ENCODE assay signal across 8 cellular contexts in genomic region chr11:104609297-104609696, GRCh38.
A peak's percentile ranks its signal among the peaks of the same experiment; 100 is the strongest.
DNase-seq lines count a peak whose midpoint lies in the region; ATAC-seq, FAIRE-seq and TF ChIP-seq lines count a peak whose summit lies in the region.

No MANE protein-coding gene starts in this region.

- POLR2A ChIA-PET in CD4-positive, alpha-beta memory T cell (lab: Charles Lee; ENCODE audit: partially characterized antibody), result interaction anchor here (0.9 to 2.1 kb wide), 4 partner anchors 15 to 308 kb away, joined by 3 to 5 read pairs (median 4); no protein-coding TSS in a partner anchor

- peak; percentile 37 to 62 (median 56) for DNase-seq in CD4-positive, alpha-beta memory T cell
- DNase-seq in GM19239 (ENCODE audit: insufficient read length, low spot score), result peak; percentile 20
- DNase-seq in NOMO-1 (lab: John Stamatoyannopoulos, UW; ENCODE audit: unreplicated experiment in 2 of 2), result peak; percentile 21 to 55
- DNase-seq in pancreas, result peak in 3 of 6 donors; percentile 6 to 17 (median 17)
- no peak for DNase-seq in NCI-H1436 treated with DMSO at 0.1 percent for 48 hours (lab: John Stamatoyannopoulos, UW)

- H3K36me3 ChIP-seq in CD4-positive, alpha-beta memory T cell (ENCODE audit: insufficient read depth, low read length), result no peaks in the 10 kb centered on the region
- H3K36me3 ChIP-seq in gastroesophageal sphincter (no peaks in the 10 kb centered on the region), pancreas (no peaks in the 10 kb centered on the region)

- H3K27me3 ChIP-seq in CD4-positive, alpha-beta memory T cell (ENCODE audit: insufficient read depth, low read length), result no peaks in the 10 kb centered on the region
- no peaks in the 10 kb centered on the region for H3K27me3 ChIP-seq in gastroesophageal sphincter
- no peaks in the 10 kb centered on the region for H3K27me3 ChIP-seq in pancreas

- H3K9me3 Mint-ChIP-seq in CD4-positive, alpha-beta memory T cell, result peaks cover 0 to 2% (median 0%) of the 10 kb centered on the region in 8 donors
- no peaks in the 10 kb centered on the region for H3K9me3 Mint-ChIP-seq in activated T-helper 17 cell treated with anti-CD3 and anti-CD28 coated beads, Interleukin-2, amount 50 U/mL, for 72 hours

- no peak for TF ChIP-seq EP300 in gastroesophageal sphincter (IDR thresholded peaks at IDR 0.05)

- CTCF ChIA-PET in CD4-positive, alpha-beta memory T cell (lab: Charles Lee; ENCODE audit: partially characterized antibody), result interaction anchor here (0.6 to 2.8 kb wide), 26 partner anchors 10 to 1254 kb away, joined by 3 to 12 read pairs (median 4); partner anchors contain the start of gene CASP4

- H3K4me1 ChIP-seq in CD4-positive, alpha-beta memory T cell (ENCODE audit: insufficient read depth, low read length), result peaks cover 12% of the 10 kb centered on the region
- H3K4me1 ChIP-seq in gastroesophageal sphincter, result peaks cover 0 to 13% (median 7%) of the 10 kb centered on the region in 3 donors
- H3K4me1 ChIP-seq in pancreas, result peaks cover 0 to 8% (median 7%) of the 10 kb centered on the region in 3 donors

- ATAC-seq in HG03159 (IDR thresholded peaks at IDR 0.05; ENCODE audit: unreplicated experiment), result peak; percentile 93
- ATAC-seq in activated T-helper 17 cell treated with anti-CD3 and anti-CD28 coated beads, Interleukin-2, amount 50 U/mL, for 72 hours (replicated peaks), result peak; percentile 87
- ATAC-seq in gastroesophageal sphincter, result peak; percentile 61
- peak; percentile 48 to 95 (median 88) for ATAC-seq in pancreas

- TF ChIP-seq POLR2A in gastroesophageal sphincter (IDR thresholded peaks at IDR 0.05), result no peak

- H3K27ac Mint-ChIP-seq in CD4-positive, alpha-beta memory T cell, result peak overlapping the region in 1 of 7 donors; percentile 54
- H3K27ac Mint-ChIP-seq in activated T-helper 17 cell treated with anti-CD3 and anti-CD28 coated beads, Interleukin-2, amount 50 U/mL, for 72 hours, result no peak overlapping the region

- H3K36me3 Mint-ChIP-seq in CD4-positive, alpha-beta memory T cell, result no peaks in the 10 kb centered on the region
- H3K36me3 Mint-ChIP-seq in activated T-helper 17 cell treated with anti-CD3 and anti-CD28 coated beads, Interleukin-2, amount 50 U/mL, for 72 hours (ENCODE audit: low read depth), result no peaks in the 10 kb centered on the region

- H3K4me1 Mint-ChIP-seq in CD4-positive, alpha-beta memory T cell, result peaks cover 10 to 12% (median 11%) of the 10 kb centered on the region in 4 donors
- peaks cover 5% of the 10 kb centered on the region for H3K4me1 Mint-ChIP-seq in activated T-helper 17 cell treated with anti-CD3 and anti-CD28 coated beads, Interleukin-2, amount 50 U/mL, for 72 hours

- TF ChIP-seq CTCF in gastroesophageal sphincter (IDR thresholded peaks at IDR 0.05) (peak in 2 of 4 experiments; percentile 23 to 68), pancreas (IDR thresholded peaks at IDR 0.05) (peak in 3 of 4 donors; percentile 38 to 48 (median 39))

- H3K4me3 Mint-ChIP-seq in CD4-positive, alpha-beta memory T cell, result peak overlapping the region in 1 of 8 donors; percentile 18
- H3K4me3 Mint-ChIP-seq in activated T-helper 17 cell treated with anti-CD3 and anti-CD28 coated beads, Interleukin-2, amount 50 U/mL, for 72 hours, result no peak overlapping the region

- no peaks in the 10 kb centered on the region for H3K27me3 Mint-ChIP-seq in CD4-positive, alpha-beta memory T cell
- no peaks in the 10 kb centered on the region for H3K27me3 Mint-ChIP-seq in activated T-helper 17 cell treated with anti-CD3 and anti-CD28 coated beads, Interleukin-2, amount 50 U/mL, for 72 hours

- FAIRE-seq in GM19239 (lab: Jason Lieb, UNC) (no peak), pancreas (lab: Jason Lieb, UNC) (no peak)

- no peaks in the 10 kb centered on the region for H3K9me3 ChIP-seq in CD4-positive, alpha-beta memory T cell (ENCODE audit: control insufficient read depth in 1 of 2, low read length in 2 of 2)
- H3K9me3 ChIP-seq in gastroesophageal sphincter (no peaks in the 10 kb centered on the region), pancreas (no peaks in the 10 kb centered on the region)

- WGBS in gastroesophageal sphincter (ENCODE audit: low coverage in 1 of 2), 2 donors, result 63 to 64% methylated on average over 1 of the region's 1 CpG
- 20 to 40% methylated on average over 1 of the region's 1 CpG for WGBS in pancreas, 2 donors

- no peak overlapping the region for H3K27ac ChIP-seq in CD4-positive, alpha-beta memory T cell (ENCODE audit: low read depth, low read length)
- H3K27ac ChIP-seq in gastroesophageal sphincter (peak overlapping the region in 2 of 4 donors; percentile 11), pancreas (peak overlapping the region in 1 of 4 donors; percentile 17)

- H3K4me3 ChIP-seq in CD4-positive, alpha-beta memory T cell (ENCODE audit: low read length in 2 of 2), result no peak overlapping the region
- no peak overlapping the region for H3K4me3 ChIP-seq in gastroesophageal sphincter
- H3K4me3 ChIP-seq in pancreas, result no peak overlapping the region

- intact Hi-C loops in CD4-positive, alpha-beta memory T cell (cut with micrococcal nuclease), result loop anchor here (1.0 to 2.0 kb wide), 6 partner anchors 96 to 1252 kb away; no protein-coding TSS in a partner anchor
- intact Hi-C loops in pancreas (cut with DNase I), result no loop called here
